In the genomic region with DNA sequence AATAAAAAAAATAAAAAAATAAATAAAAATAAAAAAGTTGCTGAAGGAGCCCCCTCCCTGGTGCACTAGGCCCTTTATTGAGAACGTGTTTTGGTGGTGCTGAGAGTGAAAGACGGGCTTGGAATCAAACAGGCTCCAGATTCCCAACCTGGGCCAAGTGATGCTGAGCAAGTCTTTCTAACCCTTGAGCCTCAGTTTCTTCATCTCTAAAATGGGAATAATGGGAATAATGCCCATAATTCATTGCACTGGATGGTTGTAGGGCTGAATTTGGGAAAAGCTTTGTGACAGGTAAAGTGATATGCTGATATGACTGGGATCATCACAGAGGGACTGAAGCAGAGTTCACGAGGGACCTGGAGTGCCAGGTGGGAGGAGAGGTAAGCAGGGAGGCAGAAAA, we compare ENCODE assay signal across 22 cellular contexts.
DNase-seq lines count a peak whose midpoint lies in the region; ATAC-seq, FAIRE-seq and TF ChIP-seq lines count a peak whose summit lies in the region.
"Had no signal": no experiment of that assay in that cellular context is flagged by ENCODE, and none has a peak within 500 bp of the region (broad histone marks: within the 10 kb centered on the region; RNA-seq: fewer than 3 reads in every experiment).

No MANE protein-coding gene starts in this region.

- no peak overlapping the region for H3K9ac ChIP-seq in neural progenitor cell

- no peak overlapping the region for H3K4me3 ChIP-seq in left ventricle myocardium inferior
- H3K4me3 ChIP-seq in heart right ventricle: no peak overlapping the region
- no peak overlapping the region for H3K4me3 ChIP-seq in bronchial epithelial cell (ENCODE audit: low read depth, low read length)
- no peak overlapping the region for H3K4me3 ChIP-seq in neural progenitor cell
- H3K4me3 ChIP-seq in osteoblast (ENCODE audit: insufficient read depth, low read length): no peak overlapping the region

- H3K27ac ChIP-seq in left ventricle myocardium inferior (replicated peaks) (peak overlapping the region; percentile 43), heart right ventricle (peak overlapping the region in 2 of 10 donors; percentile 5 to 45), neural progenitor cell (no peak overlapping the region), osteoblast (ENCODE audit: low read depth, low read length) (no peak overlapping the region)
- H3K27ac ChIP-seq: 22Rv1 had no signal

- TF ChIP-seq CTCF in left ventricle myocardium inferior (IDR thresholded peaks at IDR 0.05; ENCODE audit: borderline replicate concordance) (no peak), heart right ventricle (IDR thresholded peaks at IDR 0.05) (no peak), bronchial epithelial cell (IDR thresholded peaks at IDR 0.05; ENCODE audit: insufficient read depth, low read length, severe bottlenecking) (no peak), neural progenitor cell (IDR thresholded peaks at IDR 0.05) (no peak), osteoblast (IDR thresholded peaks at IDR 0.05; ENCODE audit: extremely low read depth, low read depth, low read length) (no peak)

- H3K9me3 Mint-ChIP-seq in neural progenitor cell: no peaks in the 10 kb centered on the region
- H3K9me3 Mint-ChIP-seq: CD4-positive, alpha-beta memory T cell had no signal

- DNase-seq in left ventricle myocardium inferior (no peak), heart right ventricle (no peak), bronchial epithelial cell (ENCODE audit: low read depth) (no peak), neural progenitor cell (ENCODE audit: low spot score) (no peak), osteoblast (ENCODE audit: insufficient read length, low spot score, missing footprints) (no peak), NCI-H2227 treated with DMSO at 0.1 percent for 48 hours (lab: John Stamatoyannopoulos, UW) (no peak)
- DNase-seq: BE2C; C1 segment of cervical spinal cord; Calu3; CD4-positive, alpha-beta memory T cell; COR-L47; DMS53; DMS79 treated with DMSO at 0.1 percent for 48 hours; GF-D8; GOT3; HCEC 1CT had no signal

- H3K4me2 ChIP-seq in neural progenitor cell: peak overlapping the region; percentile 67
- no peak overlapping the region for H3K4me2 ChIP-seq in osteoblast (ENCODE audit: insufficient read depth, low read length)

- peak overlapping the region; percentile 4 for H3K27ac Mint-ChIP-seq in neural progenitor cell
- H3K27ac Mint-ChIP-seq: CD4-positive, alpha-beta memory T cell had no signal

- H3K27me3 ChIP-seq in left ventricle myocardium inferior (ENCODE audit: low read depth) (no peaks in the 10 kb centered on the region), heart right ventricle (no peaks in the 10 kb centered on the region), bronchial epithelial cell (ENCODE audit: control insufficient read depth, insufficient read depth, low read length) (no peaks in the 10 kb centered on the region), neural progenitor cell (no peaks in the 10 kb centered on the region), osteoblast (ENCODE audit: insufficient read depth, low read length) (peaks cover 4% of the 10 kb centered on the region)
- H3K27me3 ChIP-seq: BE2C had no signal

- peaks cover 24% of the 10 kb centered on the region for H3F3A ChIP-seq in neural progenitor cell (ENCODE audit: low read depth)

- ATAC-seq in heart right ventricle: no peak
- ATAC-seq in HG03025 (IDR thresholded peaks at IDR 0.05; ENCODE audit: low FRiP score, unreplicated experiment): no peak
- no peak for ATAC-seq in HG03159 (IDR thresholded peaks at IDR 0.05; ENCODE audit: unreplicated experiment)

- 88 to 91% methylated on average over 3 of the region's 3 CpGs for WGBS in heart right ventricle, 2 donors

- H3K36me3 Mint-ChIP-seq in neural progenitor cell: peaks cover 3% of the 10 kb centered on the region
- H3K36me3 Mint-ChIP-seq: CD4-positive, alpha-beta memory T cell had no signal

- H3K27me3 Mint-ChIP-seq in neural progenitor cell (ENCODE audit: insufficient read depth, low read depth): peaks cover 2% of the 10 kb centered on the region
- H3K27me3 Mint-ChIP-seq: CD4-positive, alpha-beta memory T cell had no signal

- H3K4me1 Mint-ChIP-seq in neural progenitor cell: peaks cover 77% of the 10 kb centered on the region

- H3K79me2 ChIP-seq in neural progenitor cell (ENCODE audit: low read depth) (no peaks in the 10 kb centered on the region), osteoblast (ENCODE audit: insufficient read depth, low read length) (no peaks in the 10 kb centered on the region)

- H3K9me3 ChIP-seq in left ventricle myocardium inferior (replicated peaks) (no peaks in the 10 kb centered on the region), heart right ventricle (no peaks in the 10 kb centered on the region), neural progenitor cell (ENCODE audit: low read depth) (no peaks in the 10 kb centered on the region), osteoblast (ENCODE audit: low read depth, low read length) (no peaks in the 10 kb centered on the region)
- H3K9me3 ChIP-seq: BE2C had no signal

- no peak overlapping the region for H3K4me3 Mint-ChIP-seq in neural progenitor cell
- H3K4me3 Mint-ChIP-seq: CD4-positive, alpha-beta memory T cell had no signal

- no peaks in the 10 kb centered on the region for H3K36me3 ChIP-seq in left ventricle myocardium inferior
- H3K36me3 ChIP-seq in heart right ventricle: no peaks in the 10 kb centered on the region
- no peaks in the 10 kb centered on the region for H3K36me3 ChIP-seq in bronchial epithelial cell (ENCODE audit: control insufficient read depth, insufficient read depth, low read length)
- no peaks in the 10 kb centered on the region for H3K36me3 ChIP-seq in neural progenitor cell
- H3K36me3 ChIP-seq in osteoblast (ENCODE audit: insufficient read depth, low read length): no peaks in the 10 kb centered on the region
- H3K36me3 ChIP-seq: BE2C had no signal

- peaks cover 94% of the 10 kb centered on the region for H3K4me1 ChIP-seq in left ventricle myocardium inferior
- H3K4me1 ChIP-seq in heart right ventricle: peaks cover 5 to 83% (median 45%) of the 10 kb centered on the region in 9 donors
- peaks cover 64% of the 10 kb centered on the region for H3K4me1 ChIP-seq in neural progenitor cell
- no peaks in the 10 kb centered on the region for H3K4me1 ChIP-seq in osteoblast (ENCODE audit: insufficient read depth, low read length)

- H4K20me1 ChIP-seq in neural progenitor cell (ENCODE audit: low read depth) (peaks cover 84% of the 10 kb centered on the region), osteoblast (ENCODE audit: insufficient read depth, low read length) (no peaks in the 10 kb centered on the region)

- H2AFZ ChIP-seq in neural progenitor cell (replicated peaks) (no peak overlapping the region), osteoblast (ENCODE audit: low read length) (no peak overlapping the region)

- intact Hi-C loops in left ventricle myocardium inferior (cut with micrococcal nuclease): no loop called here
- intact Hi-C loops in heart right ventricle (cut with DNase I): loop anchor here in 2 of 10 donors (10.0 kb wide), 3 partner anchors 69 to 241 kb away; a partner anchor contains a TSS

- FAIRE-seq in bronchial epithelial cell (lab: Jason Lieb, UNC): peak; percentile 23
- FAIRE-seq: A204.1, GM12891, GM18507 had no signal
